In genomic region chr11:62860835-62861563, GRCh38 we compare ENCODE assay signal across 1 cellular context.
TF ChIP-seq lines count a peak whose summit lies in the region.

No MANE protein-coding gene starts in this region.

TF ChIP-seq in GM23338, 12 proteins besides CTCF, POLR2A, EP300 and RAD21 (continued from another document):
- TF ChIP-seq ZNF462 (CRISPR knock-in tag; IDR thresholded peaks at IDR 0.05) (no peak), ZNF114 (CRISPR knock-in tag; IDR thresholded peaks at IDR 0.05) (no peak)
